1 cellular context compared by ENCODE assay signal in the genomic region with DNA sequence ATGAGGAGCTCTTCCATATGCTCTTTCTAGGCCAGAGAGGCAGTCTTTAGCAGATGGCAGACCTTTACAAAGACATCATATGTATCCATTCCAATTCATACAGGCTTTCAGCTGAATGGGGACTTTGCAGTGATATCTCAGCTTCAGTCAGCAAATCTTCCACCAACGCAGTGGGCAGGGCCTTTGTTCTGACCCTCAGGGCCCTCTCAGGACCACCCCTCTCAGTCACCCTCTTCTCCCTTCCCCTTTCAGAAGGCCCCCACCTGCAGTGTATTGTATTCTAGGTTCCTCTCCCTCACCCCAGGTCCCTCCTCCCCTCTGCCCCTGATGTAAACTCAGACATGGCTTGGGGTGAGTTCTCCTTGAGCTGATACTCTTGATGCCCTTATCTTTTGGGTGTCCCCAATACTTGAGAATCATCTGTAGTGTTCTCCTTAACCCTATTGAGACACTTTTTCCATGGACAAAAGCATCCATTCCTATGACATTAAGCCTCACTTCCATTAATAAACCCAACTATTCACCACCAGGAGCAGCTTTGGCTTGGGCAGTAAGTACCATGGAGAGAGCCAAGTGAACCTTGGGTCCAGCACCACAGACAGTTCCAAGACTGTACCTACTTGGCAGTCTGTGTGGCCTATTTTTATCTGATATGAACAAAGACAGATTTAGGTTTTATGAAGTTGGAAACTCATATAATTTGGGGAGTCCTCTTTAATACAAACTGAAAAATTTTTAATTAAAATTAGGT.
TF ChIP-seq lines count a peak whose summit lies in the region.

No MANE protein-coding gene starts in this region.

TF ChIP-seq in K562, 482 proteins besides CTCF, POLR2A, EP300 and RAD21 (continued from another document and continues in another):
- TF ChIP-seq CHAMP1 (IDR thresholded peaks at IDR 0.05) (no peak), KLF1 (tag; IDR thresholded peaks at IDR 0.05) (no peak), MAZ (CRISPR knock-in tag; conservative IDR thresholded peaks at IDR 0.05 in 1 of 2, IDR thresholded peaks at IDR 0.05 in 1 of 2) (peak in 1 of 2 experiments; percentile 81; a peak in 2 of 4 replicates), EGR1 (conservative IDR thresholded peaks at IDR 0.05) (no peak), ZFX (CRISPR knock-in tag; IDR thresholded peaks at IDR 0.05) (no peak), STAT5A (IDR thresholded peaks at IDR 0.05; ENCODE audit: borderline replicate concordance, low read length) (no peak), ZNF644 (tag; IDR thresholded peaks at IDR 0.05; ENCODE audit: low read depth) (peak; percentile 76), JUN (IDR thresholded peaks at IDR 0.05; ENCODE audit: borderline replicate concordance, low read depth, low read length) (no peak), JUN (CRISPR knock-in tag; IDR thresholded peaks at IDR 0.05; ENCODE audit: borderline replicate concordance) (no peak), TBP (optimal IDR thresholded peaks at IDR 0.05; ENCODE audit: low read depth, low read length) (no peak), KHSRP (IDR thresholded peaks at IDR 0.05) (no peak), ETV5 (CRISPR knock-in tag; IDR thresholded peaks at IDR 0.05; ENCODE audit: low read depth) (no peak), HDAC8 (tag; IDR thresholded peaks at IDR 0.05) (no peak), BRCA1 (IDR thresholded peaks at IDR 0.05) (no peak), BRCA1 (CRISPR knock-in tag; IDR thresholded peaks at IDR 0.05) (no peak), ZNF212 (CRISPR knock-in tag; IDR thresholded peaks at IDR 0.05) (no peak), NFIC (IDR thresholded peaks at IDR 0.05) (no peak), MNT (conservative IDR thresholded peaks at IDR 0.05) (no peak), MIER1 (IDR thresholded peaks at IDR 0.05; ENCODE audit: low read depth) (peak; percentile 95), DDX20 (tag; IDR thresholded peaks at IDR 0.05; ENCODE audit: low read depth) (0 out of 2 replicates have a peak, but pooled peaks have one; percentile 53), PRMT5 (CRISPR knock-in tag; IDR thresholded peaks at IDR 0.05) (peak; percentile 86; the same call in 1 of the 2 replicates), BACH1 (tag; IDR thresholded peaks at IDR 0.05) (0 out of 2 replicates have a peak, but pooled peaks have one; percentile 21), NFRKB (IDR thresholded peaks at IDR 0.05; ENCODE audit: low read depth) (no peak), ARID4B (CRISPR knock-in tag; IDR thresholded peaks at IDR 0.05) (no peak), ZNF639 (CRISPR knock-in tag; conservative IDR thresholded peaks at IDR 0.05 in 1 of 2, IDR thresholded peaks at IDR 0.05 in 1 of 2) (peak; percentile 40 to 92; a peak in 2 of 4 replicates), ZNF41 (CRISPR knock-in tag; conservative IDR thresholded peaks at IDR 0.05) (no peak), ZNF12 (CRISPR knock-in tag; IDR thresholded peaks at IDR 0.05) (no peak), NCOA4 (IDR thresholded peaks at IDR 0.05; ENCODE audit: partially characterized antibody) (no peak), THRA (IDR thresholded peaks at IDR 0.05) (no peak), ZNF197 (CRISPR knock-in tag; IDR thresholded peaks at IDR 0.05; ENCODE audit: low read depth) (peak; percentile 88), ZNF395 (CRISPR knock-in tag; IDR thresholded peaks at IDR 0.05) (peak; percentile 83; the same call in 1 of the 2 replicates)
- TF ChIP-seq, protein P1, sequence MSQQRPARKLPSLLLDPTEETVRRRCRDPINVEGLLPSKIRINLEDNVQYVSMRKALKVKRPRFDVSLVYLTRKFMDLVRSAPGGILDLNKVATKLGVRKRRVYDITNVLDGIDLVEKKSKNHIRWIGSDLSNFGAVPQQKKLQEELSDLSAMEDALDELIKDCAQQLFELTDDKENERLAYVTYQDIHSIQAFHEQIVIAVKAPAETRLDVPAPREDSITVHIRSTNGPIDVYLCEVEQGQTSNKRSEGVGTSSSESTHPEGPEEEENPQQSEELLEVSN (IDR thresholded peaks at IDR 0.05; ENCODE audit: borderline replicate concordance in 1 of 2, extremely low read depth in 1 of 2, insufficient read depth in 1 of 2, insufficient read length in 1 of 2, low read depth in 1 of 2, low read length in 1 of 2, poor library complexity in 1 of 2, severe bottlenecking in 1 of 2), result no peak
- TF ChIP-seq, protein P2, sequence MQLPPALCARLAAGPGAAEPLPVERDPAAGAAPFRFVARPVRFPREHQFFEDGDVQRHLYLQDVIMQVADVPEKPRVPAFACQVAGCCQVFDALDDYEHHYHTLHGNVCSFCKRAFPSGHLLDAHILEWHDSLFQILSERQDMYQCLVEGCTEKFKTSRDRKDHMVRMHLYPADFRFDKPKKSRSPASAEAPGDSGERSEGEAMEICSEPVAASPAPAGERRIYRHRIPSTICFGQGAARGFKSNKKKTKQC (CRISPR knock-in tag; IDR thresholded peaks at IDR 0.05), result no peak
- TF ChIP-seq, protein P3, sequence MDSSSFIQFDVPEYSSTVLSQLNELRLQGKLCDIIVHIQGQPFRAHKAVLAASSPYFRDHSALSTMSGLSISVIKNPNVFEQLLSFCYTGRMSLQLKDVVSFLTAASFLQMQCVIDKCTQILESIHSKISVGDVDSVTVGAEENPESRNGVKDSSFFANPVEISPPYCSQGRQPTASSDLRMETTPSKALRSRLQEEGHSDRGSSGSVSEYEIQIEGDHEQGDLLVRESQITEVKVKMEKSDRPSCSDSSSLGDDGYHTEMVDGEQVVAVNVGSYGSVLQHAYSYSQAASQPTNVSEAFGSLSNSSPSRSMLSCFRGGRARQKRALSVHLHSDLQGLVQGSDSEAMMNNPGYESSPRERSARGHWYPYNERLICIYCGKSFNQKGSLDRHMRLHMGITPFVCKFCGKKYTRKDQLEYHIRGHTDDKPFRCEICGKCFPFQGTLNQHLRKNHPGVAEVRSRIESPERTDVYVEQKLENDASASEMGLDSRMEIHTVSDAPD (CRISPR knock-in tag; IDR thresholded peaks at IDR 0.05), result no peak
- TF ChIP-seq, protein P4, sequence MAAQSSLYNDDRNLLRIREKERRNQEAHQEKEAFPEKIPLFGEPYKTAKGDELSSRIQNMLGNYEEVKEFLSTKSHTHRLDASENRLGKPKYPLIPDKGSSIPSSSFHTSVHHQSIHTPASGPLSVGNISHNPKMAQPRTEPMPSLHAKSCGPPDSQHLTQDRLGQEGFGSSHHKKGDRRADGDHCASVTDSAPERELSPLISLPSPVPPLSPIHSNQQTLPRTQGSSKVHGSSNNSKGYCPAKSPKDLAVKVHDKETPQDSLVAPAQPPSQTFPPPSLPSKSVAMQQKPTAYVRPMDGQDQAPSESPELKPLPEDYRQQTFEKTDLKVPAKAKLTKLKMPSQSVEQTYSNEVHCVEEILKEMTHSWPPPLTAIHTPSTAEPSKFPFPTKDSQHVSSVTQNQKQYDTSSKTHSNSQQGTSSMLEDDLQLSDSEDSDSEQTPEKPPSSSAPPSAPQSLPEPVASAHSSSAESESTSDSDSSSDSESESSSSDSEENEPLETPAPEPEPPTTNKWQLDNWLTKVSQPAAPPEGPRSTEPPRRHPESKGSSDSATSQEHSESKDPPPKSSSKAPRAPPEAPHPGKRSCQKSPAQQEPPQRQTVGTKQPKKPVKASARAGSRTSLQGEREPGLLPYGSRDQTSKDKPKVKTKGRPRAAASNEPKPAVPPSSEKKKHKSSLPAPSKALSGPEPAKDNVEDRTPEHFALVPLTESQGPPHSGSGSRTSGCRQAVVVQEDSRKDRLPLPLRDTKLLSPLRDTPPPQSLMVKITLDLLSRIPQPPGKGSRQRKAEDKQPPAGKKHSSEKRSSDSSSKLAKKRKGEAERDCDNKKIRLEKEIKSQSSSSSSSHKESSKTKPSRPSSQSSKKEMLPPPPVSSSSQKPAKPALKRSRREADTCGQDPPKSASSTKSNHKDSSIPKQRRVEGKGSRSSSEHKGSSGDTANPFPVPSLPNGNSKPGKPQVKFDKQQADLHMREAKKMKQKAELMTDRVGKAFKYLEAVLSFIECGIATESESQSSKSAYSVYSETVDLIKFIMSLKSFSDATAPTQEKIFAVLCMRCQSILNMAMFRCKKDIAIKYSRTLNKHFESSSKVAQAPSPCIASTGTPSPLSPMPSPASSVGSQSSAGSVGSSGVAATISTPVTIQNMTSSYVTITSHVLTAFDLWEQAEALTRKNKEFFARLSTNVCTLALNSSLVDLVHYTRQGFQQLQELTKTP (IDR thresholded peaks at IDR 0.05; ENCODE audit: low read depth in 1 of 2, partially characterized antibody in 2 of 2), result peak in 1 of 2 experiments; percentile 95
